In the genomic region with DNA sequence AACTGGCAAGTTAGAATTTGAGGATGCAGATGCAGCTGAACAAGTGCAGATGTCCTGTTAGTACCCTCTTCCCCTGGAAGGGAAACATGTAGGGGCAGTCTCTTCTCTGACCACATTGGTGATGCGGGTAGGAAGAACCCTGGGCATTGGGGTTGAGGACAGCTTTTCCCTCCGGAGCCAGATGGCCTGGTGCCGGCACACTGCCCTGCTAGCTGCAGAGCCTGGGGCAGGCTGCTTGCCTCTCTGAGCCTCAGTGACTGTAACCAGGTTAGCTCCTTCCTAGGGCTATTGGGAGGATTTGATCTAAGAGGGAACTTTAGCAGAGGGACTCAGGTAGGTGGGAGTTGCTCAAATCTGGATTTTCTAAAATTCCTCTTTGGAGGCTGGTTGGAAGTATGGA, we compare ENCODE assay signal across 19 cellular contexts.
DNase-seq lines count a peak whose midpoint lies in the region; ATAC-seq and TF ChIP-seq lines count a peak whose summit lies in the region.
"Had no signal": no experiment of that assay in that cellular context is flagged by ENCODE, and none has a peak within 500 bp of the region (broad histone marks: within the 10 kb centered on the region; RNA-seq: fewer than 3 reads in every experiment).

No MANE protein-coding gene starts in this region.

- peaks cover 5% of the 10 kb centered on the region for H3K27me3 Mint-ChIP-seq in activated CD4-positive, alpha-beta T cell treated with anti-CD3 and anti-CD28 coated beads, Interleukin-2, amount 10 ng/mL, durations not matched to agents 24 days and 14 days
- H3K27me3 Mint-ChIP-seq in activated CD4-positive, alpha-beta T cell treated with anti-CD3 and anti-CD28 coated beads for 36 hours: no peaks in the 10 kb centered on the region

- POLR2A ChIA-PET in activated CD4-positive, alpha-beta T cell treated with anti-CD3 and anti-CD28 coated beads for 36 hours (lab: Charles Lee): no interaction called here

- CTCF ChIA-PET in activated CD4-positive, alpha-beta T cell treated with anti-CD3 and anti-CD28 coated beads for 36 hours (lab: Charles Lee): interaction anchor here (0.6 kb wide), 1 partner anchor 150 kb away, joined by 3 read pairs; no protein-coding TSS in a partner anchor

- H3K4me3 ChIP-seq in foreskin fibroblast (ENCODE audit: low read depth in 1 of 2, low read length in 2 of 2): no peak overlapping the region

- intact Hi-C loops in activated CD4-positive, alpha-beta T cell treated with anti-CD3 and anti-CD28 coated beads, Interleukin-2, amount 10 ng/mL, durations not matched to agents 24 days and 14 days (cut with micrococcal nuclease): no loop called here
- intact Hi-C loops in activated CD4-positive, alpha-beta T cell treated with anti-CD3 and anti-CD28 coated beads for 36 hours (cut with DNase I, micrococcal nuclease): no loop called here

- DNase-seq in activated CD4-positive, alpha-beta T cell treated with anti-CD3 and anti-CD28 coated beads, Interleukin-2, amount 10 ng/mL, durations not matched to agents 24 days and 14 days: peak; percentile 40
- no peak for DNase-seq in activated CD4-positive, alpha-beta T cell treated with anti-CD3 and anti-CD28 coated beads for 36 hours
- DNase-seq in GM13976 (ENCODE audit: low spot score) (peak; percentile 9), ecto neural progenitor cell (ENCODE audit: low spot score) (peak; percentile 32), GDM1 (lab: John Stamatoyannopoulos, UW) (no peak), foreskin fibroblast (no peak)
- no peak for DNase-seq in stimulated activated CD4-positive, alpha-beta T cell treated with anti-CD3 and anti-CD28 coated beads, Interleukin-2, amount 100 ng/mL, for 48 hours
- DNase-seq: C1 segment of cervical spinal cord; CD4-positive, alpha-beta memory T cell; COR-L47; DMS79 treated with DMSO at 0.1 percent for 48 hours; NCI-H1048; NCI-H1417; NCI-H1694; NCI-H2029 treated with DMSO at 0.1 percent for 48 hours; NCI-H2227 treated with DMSO at 0.1 percent for 48 hours; NCI-H69 had no signal

- in situ Hi-C loops in GM13976 (cut with MboI; ENCODE audit: low sequenced_read_pairs, unreplicated experiment): no loop called here

- no peak for TF ChIP-seq CTCF in GM13976 (IDR thresholded peaks at IDR 0.05; ENCODE audit: borderline replicate concordance, control extremely low read depth, extremely low read depth, insufficient read depth, missing control alignments)
- TF ChIP-seq CTCF in foreskin fibroblast (IDR thresholded peaks at IDR 0.05; ENCODE audit: low read depth, low read length): no peak

- H3K36me3 Mint-ChIP-seq in activated CD4-positive, alpha-beta T cell treated with anti-CD3 and anti-CD28 coated beads, Interleukin-2, amount 10 ng/mL, durations not matched to agents 24 days and 14 days (ENCODE audit: low read depth): no peaks in the 10 kb centered on the region
- H3K36me3 Mint-ChIP-seq in activated CD4-positive, alpha-beta T cell treated with anti-CD3 and anti-CD28 coated beads for 36 hours (ENCODE audit: low read depth): no peaks in the 10 kb centered on the region
- H3K36me3 Mint-ChIP-seq: CD4-positive, alpha-beta memory T cell had no signal

- H3K9me3 Mint-ChIP-seq in activated CD4-positive, alpha-beta T cell treated with anti-CD3 and anti-CD28 coated beads, Interleukin-2, amount 10 ng/mL, durations not matched to agents 24 days and 14 days: no peaks in the 10 kb centered on the region
- H3K9me3 Mint-ChIP-seq in activated CD4-positive, alpha-beta T cell treated with anti-CD3 and anti-CD28 coated beads for 36 hours (ENCODE audit: low read depth): no peaks in the 10 kb centered on the region

- H3K27ac Mint-ChIP-seq in activated CD4-positive, alpha-beta T cell treated with anti-CD3 and anti-CD28 coated beads, Interleukin-2, amount 10 ng/mL, durations not matched to agents 24 days and 14 days: no peak overlapping the region
- no peak overlapping the region for H3K27ac Mint-ChIP-seq in activated CD4-positive, alpha-beta T cell treated with anti-CD3 and anti-CD28 coated beads for 36 hours
- H3K27ac Mint-ChIP-seq: CD4-positive, alpha-beta memory T cell; IgD-negative memory B cell had no signal

- ATAC-seq in activated CD4-positive, alpha-beta T cell treated with anti-CD3 and anti-CD28 coated beads for 36 hours: no peak
- ATAC-seq: HCT116 had no signal

- H3K4me3 Mint-ChIP-seq in activated CD4-positive, alpha-beta T cell treated with anti-CD3 and anti-CD28 coated beads, Interleukin-2, amount 10 ng/mL, durations not matched to agents 24 days and 14 days: no peak overlapping the region
- no peak overlapping the region for H3K4me3 Mint-ChIP-seq in activated CD4-positive, alpha-beta T cell treated with anti-CD3 and anti-CD28 coated beads for 36 hours
- H3K4me3 Mint-ChIP-seq: CD4-positive, alpha-beta memory T cell had no signal

- H3K4me1 Mint-ChIP-seq in activated CD4-positive, alpha-beta T cell treated with anti-CD3 and anti-CD28 coated beads, Interleukin-2, amount 10 ng/mL, durations not matched to agents 24 days and 14 days: no peaks in the 10 kb centered on the region
- no peaks in the 10 kb centered on the region for H3K4me1 Mint-ChIP-seq in activated CD4-positive, alpha-beta T cell treated with anti-CD3 and anti-CD28 coated beads for 36 hours

Comparison
In these comparisons a context has a peak if more than half of its experiments do, and no peak if none do; other contexts are left out.
1. DNase-seq: peak in activated CD4-positive, alpha-beta T cell treated with anti-CD3 and anti-CD28 coated beads, Interleukin-2, amount 10 ng/mL, durations not matched to agents 24 days and 14 days (single experiment), GM13976 (single experiment) and ecto neural progenitor cell (single experiment); none in activated CD4-positive, alpha-beta T cell treated with anti-CD3 and anti-CD28 coated beads for 36 hours (single experiment), GDM1 (single experiment), stimulated activated CD4-positive, alpha-beta T cell treated with anti-CD3 and anti-CD28 coated beads, Interleukin-2, amount 100 ng/mL, for 48 hours (0 of 2) and foreskin fibroblast (0 of 2).